14 cellular contexts compared by ENCODE assay signal in genomic region chr10:13795653-13796555, GRCh38.
DNase-seq lines count a peak whose midpoint lies in the region; ATAC-seq lines count a peak whose summit lies in the region.
"Had no signal": no experiment of that assay in that cellular context is flagged by ENCODE, and none has a peak within 500 bp of the region (broad histone marks: within the 10 kb centered on the region; RNA-seq: fewer than 3 reads in every experiment).

No MANE protein-coding gene starts in this region.

- no peaks in the 10 kb centered on the region for H3K27me3 Mint-ChIP-seq in activated naive CD4-positive, alpha-beta T cell treated with anti-CD3 and anti-CD28 coated beads for 36 hours (ENCODE audit: low read depth)
- H3K27me3 Mint-ChIP-seq in T-helper 2 cell treated with Interferon-gamma antibody and Interleukin-4, amounts not matched to agents 5 μg/mL and 100 μg/mL, for 36 hours (ENCODE audit: low read depth): peaks cover 8% of the 10 kb centered on the region
- peaks cover 0 to 5% (median 0%) of the 10 kb centered on the region in 5 donors for H3K27me3 Mint-ChIP-seq in naive thymus-derived CD4-positive, alpha-beta T cell
- H3K27me3 Mint-ChIP-seq: stimulated activated memory B cell treated with anti-CD40 and anti-IgM and Interleukin-4, amounts not matched to agents 10 μg/mL and 1 μg/mL and 100 μg/mL, for 72 hours had no signal

- peak; percentile 22 for DNase-seq in activated naive CD4-positive, alpha-beta T cell treated with anti-CD3 and anti-CD28 coated beads for 36 hours
- no peak for DNase-seq in activated naive CD4-positive, alpha-beta T cell (lab: John Stamatoyannopoulos, UW)
- no peak for DNase-seq in T-helper 2 cell treated with Interferon-gamma antibody and Interleukin-4, amounts not matched to agents 5 μg/mL and 100 μg/mL, for 36 hours (ENCODE audit: low spot score)
- DNase-seq in naive thymus-derived CD4-positive, alpha-beta T cell: peak in 2 of 9 donors; percentile 23 to 34
- DNase-seq in DMS114 treated with DMSO at 0.1 percent for 48 hours (lab: John Stamatoyannopoulos, UW; ENCODE audit: unreplicated experiment) (no peak), NCI-H510A (lab: John Stamatoyannopoulos, UW) (no peak)
- DNase-seq in activated CD4-positive, alpha-beta T cell treated with anti-CD3 and anti-CD28 coated beads, Interleukin-2, amount 50 U/mL, for 4 hours: no peak
- DNase-seq: adrenal gland, Kasumi-1, psoas muscle, SW 1271 had no signal

- no peaks in the 10 kb centered on the region for H3K36me3 ChIP-seq in naive thymus-derived CD4-positive, alpha-beta T cell (ENCODE audit: control insufficient read depth in 2 of 3, insufficient read depth in 3 of 3, low read length in 3 of 3)
- H3K36me3 ChIP-seq: adrenal gland had no signal

- no peak overlapping the region for H3K27ac Mint-ChIP-seq in activated naive CD4-positive, alpha-beta T cell treated with anti-CD3 and anti-CD28 coated beads for 36 hours
- peak overlapping the region; percentile 13 for H3K27ac Mint-ChIP-seq in T-helper 2 cell treated with Interferon-gamma antibody and Interleukin-4, amounts not matched to agents 5 μg/mL and 100 μg/mL, for 36 hours
- peak overlapping the region; percentile 4 to 86 (median 80) for H3K27ac Mint-ChIP-seq in naive thymus-derived CD4-positive, alpha-beta T cell
- H3K27ac Mint-ChIP-seq: stimulated activated memory B cell treated with anti-CD40 and anti-IgM and Interleukin-4, amounts not matched to agents 10 μg/mL and 1 μg/mL and 100 μg/mL, for 72 hours had no signal

- CTCF ChIA-PET in activated naive CD4-positive, alpha-beta T cell treated with anti-CD3 and anti-CD28 coated beads for 36 hours (lab: Charles Lee): interaction anchor here (0.6 kb wide), 1 partner anchor 33 kb away, joined by 3 read pairs; no protein-coding TSS in a partner anchor
- CTCF ChIA-PET in naive thymus-derived CD4-positive, alpha-beta T cell (lab: Charles Lee): interaction anchor here (0.7 to 1.3 kb wide), 2 partner anchors 400 to 1096 kb away, joined by 3 to 4 read pairs; no protein-coding TSS in a partner anchor

- no peaks in the 10 kb centered on the region for H3K9me3 Mint-ChIP-seq in activated naive CD4-positive, alpha-beta T cell treated with anti-CD3 and anti-CD28 coated beads for 36 hours
- H3K9me3 Mint-ChIP-seq in T-helper 2 cell treated with Interferon-gamma antibody and Interleukin-4, amounts not matched to agents 5 μg/mL and 100 μg/mL, for 36 hours: no peaks in the 10 kb centered on the region
- H3K9me3 Mint-ChIP-seq in naive thymus-derived CD4-positive, alpha-beta T cell: peaks cover 0 to 1% (median 0%) of the 10 kb centered on the region in 11 donors
- H3K9me3 Mint-ChIP-seq: stimulated activated memory B cell treated with anti-CD40 and anti-IgM and Interleukin-4, amounts not matched to agents 10 μg/mL and 1 μg/mL and 100 μg/mL, for 72 hours had no signal

- intact Hi-C loops in activated naive CD4-positive, alpha-beta T cell treated with anti-CD3 and anti-CD28 coated beads for 36 hours (cut with micrococcal nuclease): no loop called here
- intact Hi-C loops in naive thymus-derived CD4-positive, alpha-beta T cell (cut with micrococcal nuclease): loop anchor here in 1 of 2 donors (1.0 kb wide), 1 partner anchor 9 kb away; no protein-coding TSS in a partner anchor

- POLR2A ChIA-PET in naive thymus-derived CD4-positive, alpha-beta T cell (lab: Charles Lee): interaction anchor here (0.6 to 1.2 kb wide), 4 partner anchors 9 to 103 kb away, joined by 3 to 5 read pairs (median 4); no protein-coding TSS in a partner anchor

- H3K36me3 Mint-ChIP-seq in activated naive CD4-positive, alpha-beta T cell treated with anti-CD3 and anti-CD28 coated beads for 36 hours (ENCODE audit: low read depth): no peaks in the 10 kb centered on the region
- peaks cover 3% of the 10 kb centered on the region for H3K36me3 Mint-ChIP-seq in T-helper 2 cell treated with Interferon-gamma antibody and Interleukin-4, amounts not matched to agents 5 μg/mL and 100 μg/mL, for 36 hours (ENCODE audit: low read depth)
- peaks cover 0 to 3% (median 0%) of the 10 kb centered on the region in 5 donors for H3K36me3 Mint-ChIP-seq in naive thymus-derived CD4-positive, alpha-beta T cell
- H3K36me3 Mint-ChIP-seq: stimulated activated memory B cell treated with anti-CD40 and anti-IgM and Interleukin-4, amounts not matched to agents 10 μg/mL and 1 μg/mL and 100 μg/mL, for 72 hours had no signal

- peaks cover 23 to 29% of the 10 kb centered on the region in 2 donors for H3K4me1 ChIP-seq in naive thymus-derived CD4-positive, alpha-beta T cell (ENCODE audit: control insufficient read depth in 2 of 2, insufficient read depth in 2 of 2, low read length in 2 of 2)
- H3K4me1 ChIP-seq: psoas muscle had no signal

- H3K4me1 Mint-ChIP-seq in activated naive CD4-positive, alpha-beta T cell treated with anti-CD3 and anti-CD28 coated beads for 36 hours (ENCODE audit: low read depth): peaks cover 26% of the 10 kb centered on the region
- H3K4me1 Mint-ChIP-seq in T-helper 2 cell treated with Interferon-gamma antibody and Interleukin-4, amounts not matched to agents 5 μg/mL and 100 μg/mL, for 36 hours (ENCODE audit: low read depth): peaks cover 30% of the 10 kb centered on the region
- peaks cover 14 to 63% (median 39%) of the 10 kb centered on the region in 7 donors for H3K4me1 Mint-ChIP-seq in naive thymus-derived CD4-positive, alpha-beta T cell

- H3K4me3 Mint-ChIP-seq in activated naive CD4-positive, alpha-beta T cell treated with anti-CD3 and anti-CD28 coated beads for 36 hours: no peak overlapping the region
- H3K4me3 Mint-ChIP-seq in T-helper 2 cell treated with Interferon-gamma antibody and Interleukin-4, amounts not matched to agents 5 μg/mL and 100 μg/mL, for 36 hours: peak overlapping the region; percentile 54
- peak overlapping the region; percentile 1 to 71 (median 64) for H3K4me3 Mint-ChIP-seq in naive thymus-derived CD4-positive, alpha-beta T cell
- H3K4me3 Mint-ChIP-seq: stimulated activated memory B cell treated with anti-CD40 and anti-IgM and Interleukin-4, amounts not matched to agents 10 μg/mL and 1 μg/mL and 100 μg/mL, for 72 hours had no signal

- peak overlapping the region; percentile 1 for H3K4me3 ChIP-seq in naive thymus-derived CD4-positive, alpha-beta T cell (ENCODE audit: low read length)
- H3K4me3 ChIP-seq: adrenal gland, coronary artery, psoas muscle had no signal

- no peaks in the 10 kb centered on the region for H3K27me3 ChIP-seq in naive thymus-derived CD4-positive, alpha-beta T cell (ENCODE audit: control insufficient read depth in 2 of 2, insufficient read depth in 2 of 2, low read length in 2 of 2)
- H3K27me3 ChIP-seq: adrenal gland had no signal

- peak; percentile 56 for ATAC-seq in HG02938 (IDR thresholded peaks at IDR 0.05; ENCODE audit: unreplicated experiment)
- ATAC-seq in naive thymus-derived CD4-positive, alpha-beta T cell: peak; percentile 60
- ATAC-seq: psoas muscle; stimulated activated memory B cell treated with anti-CD40 and anti-IgM and Interleukin-4, amounts not matched to agents 10 μg/mL and 1 μg/mL and 100 μg/mL, for 72 hours had no signal

- H3K27ac ChIP-seq in naive thymus-derived CD4-positive, alpha-beta T cell (ENCODE audit: low read depth, low read length): peak overlapping the region; percentile 40
- H3K27ac ChIP-seq: adrenal gland, coronary artery, psoas muscle had no signal

- no peaks in the 10 kb centered on the region for H3K9me3 ChIP-seq in naive thymus-derived CD4-positive, alpha-beta T cell (ENCODE audit: control insufficient read depth in 2 of 3, low read length in 3 of 3)
- H3K9me3 ChIP-seq: adrenal gland, psoas muscle had no signal
